Comparison of ENCODE assay signal across 8 cellular contexts in the genomic region with DNA sequence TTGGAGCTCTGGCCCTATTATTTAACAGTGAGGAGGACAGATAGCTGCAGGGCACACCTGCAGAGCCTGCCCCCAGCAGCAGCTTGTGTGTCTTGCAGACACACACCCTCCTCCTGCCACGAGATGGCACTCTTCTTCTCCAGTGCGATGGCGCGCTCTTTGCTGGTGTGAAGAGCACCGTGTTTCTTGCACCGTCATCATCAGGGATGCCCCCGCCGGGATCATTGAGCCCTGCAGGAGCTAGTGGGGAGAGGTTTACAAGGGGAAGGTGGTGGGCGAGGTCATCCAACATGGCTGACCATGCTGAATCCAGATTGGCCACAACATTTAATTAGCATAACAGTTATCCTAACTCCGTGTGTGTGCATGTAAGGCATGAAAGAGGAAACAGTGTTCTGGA.
A peak's percentile ranks its signal among the peaks of the same experiment; 100 is the strongest.
DNase-seq lines count a peak whose midpoint lies in the region; ATAC-seq and TF ChIP-seq lines count a peak whose summit lies in the region.

No MANE protein-coding gene starts in this region.

- CTCF ChIA-PET in activated CD4-positive, alpha-beta T cell treated with anti-CD3 and anti-CD28 coated beads for 36 hours (lab: Charles Lee) = interaction anchor here (0.5 to 1.6 kb wide), 22 partner anchors 9 to 757 kb away, joined by 3 to 7 read pairs (median 4); no protein-coding TSS in a partner anchor

- no peak overlapping the region for H3K27ac ChIP-seq in CD4-positive, CD25-positive, alpha-beta regulatory T cell (ENCODE audit: insufficient read depth, low read length, poor library complexity, severe bottlenecking)
- H3K27ac ChIP-seq in colonic mucosa = no peak overlapping the region

- peak overlapping the region in 2 of 4 donors; percentile 19 to 44 for H3K4me3 Mint-ChIP-seq in CD4-positive, CD25-positive, alpha-beta regulatory T cell
- no peak overlapping the region for H3K4me3 Mint-ChIP-seq in activated CD4-positive, alpha-beta T cell treated with anti-CD3 and anti-CD28 coated beads for 36 hours

- H3K4me1 ChIP-seq in CD4-positive, CD25-positive, alpha-beta regulatory T cell (ENCODE audit: control insufficient read depth, insufficient read depth, low read length, poor library complexity, severe bottlenecking) = no peaks in the 10 kb centered on the region
- H3K4me1 ChIP-seq in colonic mucosa = no peaks in the 10 kb centered on the region

- H3K27ac Mint-ChIP-seq in CD4-positive, CD25-positive, alpha-beta regulatory T cell = no peak overlapping the region
- H3K27ac Mint-ChIP-seq in activated CD4-positive, alpha-beta T cell treated with anti-CD3 and anti-CD28 coated beads for 36 hours = no peak overlapping the region

- H3K27me3 Mint-ChIP-seq in CD4-positive, CD25-positive, alpha-beta regulatory T cell = no peaks in the 10 kb centered on the region
- peaks cover 18% of the 10 kb centered on the region for H3K27me3 Mint-ChIP-seq in activated CD4-positive, alpha-beta T cell treated with anti-CD3 and anti-CD28 coated beads for 36 hours

- 4 to 33% methylated on average over 10 of the region's 10 CpGs for whole genome bisulfite sequencing in lower leg skin, 2 donors

- TF ChIP-seq POLR2A in lower leg skin (IDR thresholded peaks at IDR 0.05) = no peak

- no peaks in the 10 kb centered on the region for H3K36me3 Mint-ChIP-seq in CD4-positive, CD25-positive, alpha-beta regulatory T cell
- H3K36me3 Mint-ChIP-seq in activated CD4-positive, alpha-beta T cell treated with anti-CD3 and anti-CD28 coated beads for 36 hours (ENCODE audit: low read depth) = no peaks in the 10 kb centered on the region

- peak; percentile 18 to 79 (median 50) for DNase-seq in CD4-positive, CD25-positive, alpha-beta regulatory T cell
- DNase-seq in NCI-H226 = peak; percentile 53
- peak; percentile 83 for DNase-seq in activated CD4-positive, alpha-beta T cell treated with anti-CD3 and anti-CD28 coated beads for 36 hours
- peak; percentile 83 for DNase-seq in colonic mucosa
- peak; percentile 65 to 92 for DNase-seq in lower leg skin (ENCODE audit: low spot score in 2 of 2)
- DNase-seq in stimulated activated CD8-positive, alpha-beta memory T cell treated with anti-CD3 and anti-CD28 coated beads, Interleukin-12 subunit alpha, Interleukin-12 subunit beta, amount 100 ng/mL, for 1 hour (ENCODE audit: low read depth) = peak; percentile 15

- TF ChIP-seq CTCF in colonic mucosa (IDR thresholded peaks at IDR 0.05) (peak; percentile 75), lower leg skin (IDR thresholded peaks at IDR 0.05) (peak in 1 of 3 donors; percentile 52)

- POLR2A ChIA-PET in activated CD4-positive, alpha-beta T cell treated with anti-CD3 and anti-CD28 coated beads for 36 hours (lab: Charles Lee) = no interaction called here

- H3K4me1 Mint-ChIP-seq in CD4-positive, CD25-positive, alpha-beta regulatory T cell = peaks cover 0 to 7% (median 4%) of the 10 kb centered on the region in 4 donors
- peaks cover 3% of the 10 kb centered on the region for H3K4me1 Mint-ChIP-seq in activated CD4-positive, alpha-beta T cell treated with anti-CD3 and anti-CD28 coated beads for 36 hours

- no peaks in the 10 kb centered on the region for H3K36me3 ChIP-seq in CD4-positive, CD25-positive, alpha-beta regulatory T cell (ENCODE audit: control insufficient read depth, insufficient read depth, low read length)
- H3K36me3 ChIP-seq in colonic mucosa = no peaks in the 10 kb centered on the region

- no peaks in the 10 kb centered on the region for H3K27me3 ChIP-seq in CD4-positive, CD25-positive, alpha-beta regulatory T cell (ENCODE audit: control insufficient read depth, insufficient read depth, low read length)
- H3K27me3 ChIP-seq in colonic mucosa = no peaks in the 10 kb centered on the region

- no peak overlapping the region for H3K9ac ChIP-seq in colonic mucosa (ENCODE audit: low read depth in 2 of 2, low read length in 2 of 2)

- intact Hi-C loops in activated CD4-positive, alpha-beta T cell treated with anti-CD3 and anti-CD28 coated beads for 36 hours (cut with DNase I, micrococcal nuclease) = loop anchor here (1.0 to 10.0 kb wide), 6 partner anchors 66 to 363 kb away; a partner anchor contains a TSS
- intact Hi-C loops in colonic mucosa (cut with DNase I) (loop anchor here (10.0 kb wide), 1 partner anchor 119 kb away; no protein-coding TSS in a partner anchor), lower leg skin (cut with DNase I; ENCODE audit: low total_unique reads) (loop anchor here (10.0 kb wide), 1 partner anchor 369 kb away; no protein-coding TSS in a partner anchor)

- peak; percentile 73 to 77 for ATAC-seq in CD4-positive, CD25-positive, alpha-beta regulatory T cell (ENCODE audit: low read depth in 2 of 2)
- ATAC-seq in GM19328 (IDR thresholded peaks at IDR 0.05; ENCODE audit: unreplicated experiment) (peak; percentile 99), HG03354 (IDR thresholded peaks at IDR 0.05; ENCODE audit: poor library complexity, severe bottlenecking, unreplicated experiment) (peak; percentile 97)
- ATAC-seq in activated CD4-positive, alpha-beta T cell treated with anti-CD3 and anti-CD28 coated beads for 36 hours = peak; percentile 99

- H3K9me3 Mint-ChIP-seq in CD4-positive, CD25-positive, alpha-beta regulatory T cell = no peaks in the 10 kb centered on the region
- H3K9me3 Mint-ChIP-seq in activated CD4-positive, alpha-beta T cell treated with anti-CD3 and anti-CD28 coated beads for 36 hours (ENCODE audit: low read depth) = no peaks in the 10 kb centered on the region

- no peaks in the 10 kb centered on the region for H3K9me3 ChIP-seq in CD4-positive, CD25-positive, alpha-beta regulatory T cell (ENCODE audit: control insufficient read depth in 2 of 2, low read length in 2 of 2)
- H3K9me3 ChIP-seq in colonic mucosa = no peaks in the 10 kb centered on the region

- no peak overlapping the region for H3K4me3 ChIP-seq in CD4-positive, CD25-positive, alpha-beta regulatory T cell (ENCODE audit: low read depth, low read length)
- no peak overlapping the region for H3K4me3 ChIP-seq in colonic mucosa
- no peak overlapping the region for H3K4me3 ChIP-seq in lower leg skin (ENCODE audit: low read depth, poor library complexity, severe bottlenecking)

Comparison
In these comparisons a context has a peak if more than half of its experiments do, and no peak if none do; other contexts are left out.
1. DNase-seq: peak in every context shown above with its lines; median percentile 83 in activated CD4-positive, alpha-beta T cell treated with anti-CD3 and anti-CD28 coated beads for 36 hours; 83 in colonic mucosa; 78 in lower leg skin; 53 in NCI-H226; 50 in CD4-positive, CD25-positive, alpha-beta regulatory T cell; 15 in stimulated activated CD8-positive, alpha-beta memory T cell treated with anti-CD3 and anti-CD28 coated beads, Interleukin-12 subunit alpha, Interleukin-12 subunit beta, amount 100 ng/mL, for 1 hour.